In the genomic region with DNA sequence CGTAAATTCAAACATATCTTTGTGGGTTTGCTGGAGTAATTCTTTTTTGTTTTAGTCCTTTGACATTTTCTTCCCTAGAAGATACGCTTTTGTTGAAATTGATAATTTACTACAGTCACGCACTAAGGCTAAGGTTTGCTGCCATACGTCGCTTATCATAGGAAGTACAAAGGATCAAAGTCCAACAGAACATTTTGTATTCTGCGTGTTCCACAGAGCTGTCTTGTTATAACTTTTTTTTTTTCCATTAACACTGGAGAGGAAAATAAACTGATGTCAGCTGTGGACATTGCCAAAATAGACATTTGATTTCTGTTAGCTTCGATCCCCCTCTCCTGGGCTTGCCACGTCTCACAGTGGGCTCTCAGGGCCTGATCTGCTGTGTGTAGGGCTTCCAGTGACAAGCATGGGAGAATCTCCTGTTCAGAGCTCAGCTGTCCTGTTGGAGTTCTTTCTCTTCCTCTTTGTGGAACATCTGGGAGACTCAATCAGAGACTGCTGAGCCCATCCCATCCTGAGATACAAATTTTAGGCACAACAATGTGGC, we compare ENCODE assay signal across 28 cellular contexts.
"Had no signal": no experiment of that assay in that cellular context is flagged by ENCODE, and none has a peak within 500 bp of the region (broad histone marks: within the 10 kb centered on the region; RNA-seq: fewer than 3 reads in every experiment).

No MANE protein-coding gene starts in this region.

- H3K4me1 Mint-ChIP-seq: activated B cell treated with CpG ODN at 0.5 μM for 24 hours; activated CD4-positive, alpha-beta T cell treated with anti-CD3 and anti-CD28 coated beads, Interleukin-2, amount 10 ng/mL, durations not matched to agents 24 days and 14 days; activated CD8-positive, alpha-beta memory T cell treated with anti-CD3 and anti-CD28 coated beads, Interleukin-2, amount 10 ng/mL, durations not matched to agents 7 days and 5 days; activated naive CD4-positive, alpha-beta T cell treated with anti-CD3 and anti-CD28 coated beads, Interleukin-2, amount 50 U/mL, for 24 hours; brain; central memory CD8-positive, alpha-beta T cell had no signal

- H3K27me3 Mint-ChIP-seq: activated B cell treated with CpG ODN at 0.5 μM for 24 hours; activated CD4-positive, alpha-beta T cell treated with anti-CD3 and anti-CD28 coated beads, Interleukin-2, amount 10 ng/mL, durations not matched to agents 24 days and 14 days; activated CD8-positive, alpha-beta memory T cell treated with anti-CD3 and anti-CD28 coated beads, Interleukin-2, amount 10 ng/mL, durations not matched to agents 7 days and 5 days; activated naive CD4-positive, alpha-beta T cell treated with anti-CD3 and anti-CD28 coated beads, Interleukin-2, amount 50 U/mL, for 24 hours; activated T-cell treated with anti-CD3 and anti-CD28 coated beads, Interleukin-2, amount 50 U/mL, for 24 hours; brain; central memory CD8-positive, alpha-beta T cell had no signal

- DNase-seq: activated B cell treated with CpG ODN at 0.5 μM for 24 hours; activated CD4-positive, alpha-beta T cell treated with anti-CD3 and anti-CD28 coated beads for 1 hour; activated CD4-positive, alpha-beta T cell treated with anti-CD3 and anti-CD28 coated beads, Interleukin-2, amount 10 ng/mL, durations not matched to agents 24 days and 14 days; activated CD4-positive, alpha-beta T cell treated with anti-CD3 and anti-CD28 coated beads, Interleukin-2, amount 50 U/mL, for 48 hours; activated CD8-positive, alpha-beta memory T cell treated with anti-CD3 and anti-CD28 coated beads, Interleukin-2, amount 10 ng/mL, durations not matched to agents 7 days and 5 days; activated effector memory CD4-positive, alpha-beta T cell treated with Interleukin-2 at 50 U/mL for 16 hours; activated naive CD4-positive, alpha-beta T cell; activated T-cell treated with anti-CD3 and anti-CD28 coated beads, Interleukin-2, amount 50 U/mL, for 24 hours; MG63; NCI-H1048; NCI-H1930; NCI-H2107; NCI-H345; NCI-H510A; NCI-H526 treated with DMSO at 0.1 percent for 48 hours; NCI-H82; Right ventricle myocardium superior; RPMI8226; SW 1271 had no signal

- H3K36me3 Mint-ChIP-seq: activated CD8-positive, alpha-beta memory T cell treated with anti-CD3 and anti-CD28 coated beads, Interleukin-2, amount 10 ng/mL, durations not matched to agents 7 days and 5 days; activated naive CD4-positive, alpha-beta T cell treated with anti-CD3 and anti-CD28 coated beads, Interleukin-2, amount 50 U/mL, for 24 hours; brain had no signal

- H3K4me3 ChIP-seq: ascending aorta, MG63, SJSA1 had no signal

- ATAC-seq: activated CD8-positive, alpha-beta memory T cell treated with anti-CD3 and anti-CD28 coated beads, Interleukin-2, amount 10 ng/mL, durations not matched to agents 7 days and 5 days; Panc1; SK-N-SH treated with all-trans-retinoic acid at 6 μM for 48 hours had no signal

- H3K4me3 Mint-ChIP-seq: activated B cell treated with CpG ODN at 0.5 μM for 24 hours; activated CD4-positive, alpha-beta T cell treated with anti-CD3 and anti-CD28 coated beads, Interleukin-2, amount 10 ng/mL, durations not matched to agents 24 days and 14 days; activated CD8-positive, alpha-beta memory T cell treated with anti-CD3 and anti-CD28 coated beads, Interleukin-2, amount 10 ng/mL, durations not matched to agents 7 days and 5 days; activated naive CD4-positive, alpha-beta T cell treated with anti-CD3 and anti-CD28 coated beads, Interleukin-2, amount 50 U/mL, for 24 hours; activated T-cell treated with anti-CD3 and anti-CD28 coated beads, Interleukin-2, amount 50 U/mL, for 24 hours; activated T-helper 1 cell treated with anti-CD3 and anti-CD28 coated beads, Interleukin-12 subunit alpha, Interleukin-12 subunit beta, Interleukin-2, Interleukin-4 antibody, amounts not matched to agents 30 ng/mL and 10 ng/mL and 1 ng/mL, durations not matched to agents 14 hours and 24 hours and 36 hours; brain; central memory CD8-positive, alpha-beta T cell; T-helper 1 cell treated with Interleukin-12 subunit alpha and Interleukin-12 subunit beta and Interleukin-4 antibody, amounts not matched to agents 30 μg/mL and 1 μg/mL, for 36 hours had no signal

- H3K27ac ChIP-seq: ascending aorta, SJSA1 had no signal

- H3K27ac Mint-ChIP-seq: activated B cell treated with CpG ODN at 0.5 μM for 24 hours; activated CD4-positive, alpha-beta T cell treated with anti-CD3 and anti-CD28 coated beads, Interleukin-2, amount 10 ng/mL, durations not matched to agents 24 days and 14 days; activated CD8-positive, alpha-beta memory T cell treated with anti-CD3 and anti-CD28 coated beads, Interleukin-2, amount 10 ng/mL, durations not matched to agents 7 days and 5 days; activated naive CD4-positive, alpha-beta T cell treated with anti-CD3 and anti-CD28 coated beads, Interleukin-2, amount 50 U/mL, for 24 hours; activated T-cell treated with anti-CD3 and anti-CD28 coated beads, Interleukin-2, amount 50 U/mL, for 24 hours; activated T-helper 1 cell treated with anti-CD3 and anti-CD28 coated beads, Interleukin-12 subunit alpha, Interleukin-12 subunit beta, Interleukin-2, Interleukin-4 antibody, amounts not matched to agents 30 ng/mL and 10 ng/mL and 1 ng/mL, durations not matched to agents 14 hours and 24 hours and 36 hours; brain; T-helper 1 cell treated with Interleukin-12 subunit alpha and Interleukin-12 subunit beta and Interleukin-4 antibody, amounts not matched to agents 30 μg/mL and 1 μg/mL, for 36 hours had no signal

- H3K9me3 ChIP-seq: ascending aorta, SJSA1 had no signal

- H3K27me3 ChIP-seq: ascending aorta, MG63, SJSA1 had no signal

- H3K36me3 ChIP-seq: ascending aorta, MG63, SJSA1 had no signal

- H3K9me3 Mint-ChIP-seq: activated CD4-positive, alpha-beta T cell treated with anti-CD3 and anti-CD28 coated beads, Interleukin-2, amount 10 ng/mL, durations not matched to agents 24 days and 14 days; activated naive CD4-positive, alpha-beta T cell treated with anti-CD3 and anti-CD28 coated beads, Interleukin-2, amount 50 U/mL, for 24 hours; activated T-helper 1 cell treated with anti-CD3 and anti-CD28 coated beads, Interleukin-12 subunit alpha, Interleukin-12 subunit beta, Interleukin-2, Interleukin-4 antibody, amounts not matched to agents 30 ng/mL and 10 ng/mL and 1 ng/mL, durations not matched to agents 14 hours and 24 hours and 36 hours; T-helper 1 cell treated with Interleukin-12 subunit alpha and Interleukin-12 subunit beta and Interleukin-4 antibody, amounts not matched to agents 30 μg/mL and 1 μg/mL, for 36 hours had no signal

- H3K4me1 ChIP-seq: ascending aorta, SJSA1 had no signal
